ENCODE assay signal across 1 cellular context in the genomic region with DNA sequence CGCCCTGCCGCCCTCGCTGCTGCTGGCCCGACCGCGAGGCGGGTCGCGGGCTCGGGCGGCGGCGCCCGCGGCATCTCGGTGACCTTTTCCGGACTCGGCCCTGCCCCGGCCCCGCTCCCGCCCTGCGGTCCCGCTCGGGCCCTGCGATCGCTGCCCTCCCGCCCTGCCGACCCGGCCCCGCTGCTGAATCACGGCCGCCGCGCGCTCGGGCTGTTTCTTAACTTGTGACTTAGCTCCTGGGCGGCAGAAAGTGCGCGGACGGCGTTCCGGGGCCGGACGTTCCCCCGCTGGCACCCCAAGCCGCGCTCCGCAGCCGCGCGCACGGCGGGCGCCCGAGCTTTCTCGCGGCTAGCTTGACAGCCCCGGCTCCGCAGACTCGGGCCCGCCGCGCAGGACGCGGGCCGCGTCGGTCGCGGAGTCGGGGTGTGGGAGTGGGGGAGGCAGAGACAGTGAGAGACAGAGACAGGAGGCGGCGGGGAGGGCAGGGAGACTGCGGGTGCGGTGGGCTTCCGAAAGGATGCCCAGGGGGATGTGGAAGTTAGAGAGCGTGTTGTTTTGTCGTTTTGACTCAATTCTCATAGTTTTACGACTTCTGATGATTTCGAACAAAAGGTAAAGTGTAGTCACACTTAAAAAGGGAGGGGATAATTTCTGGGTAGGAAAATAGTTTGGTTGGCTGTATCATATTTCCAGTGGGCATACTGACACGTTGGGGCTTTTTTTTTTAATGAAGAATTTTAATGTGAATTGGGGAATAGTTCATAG.
TF ChIP-seq lines count a peak whose summit lies in the region.

No MANE protein-coding gene starts in this region.

TF ChIP-seq in HepG2, 621 proteins besides CTCF, POLR2A, EP300 and RAD21 (continues in another document):
- TF ChIP-seq, protein P1, sequence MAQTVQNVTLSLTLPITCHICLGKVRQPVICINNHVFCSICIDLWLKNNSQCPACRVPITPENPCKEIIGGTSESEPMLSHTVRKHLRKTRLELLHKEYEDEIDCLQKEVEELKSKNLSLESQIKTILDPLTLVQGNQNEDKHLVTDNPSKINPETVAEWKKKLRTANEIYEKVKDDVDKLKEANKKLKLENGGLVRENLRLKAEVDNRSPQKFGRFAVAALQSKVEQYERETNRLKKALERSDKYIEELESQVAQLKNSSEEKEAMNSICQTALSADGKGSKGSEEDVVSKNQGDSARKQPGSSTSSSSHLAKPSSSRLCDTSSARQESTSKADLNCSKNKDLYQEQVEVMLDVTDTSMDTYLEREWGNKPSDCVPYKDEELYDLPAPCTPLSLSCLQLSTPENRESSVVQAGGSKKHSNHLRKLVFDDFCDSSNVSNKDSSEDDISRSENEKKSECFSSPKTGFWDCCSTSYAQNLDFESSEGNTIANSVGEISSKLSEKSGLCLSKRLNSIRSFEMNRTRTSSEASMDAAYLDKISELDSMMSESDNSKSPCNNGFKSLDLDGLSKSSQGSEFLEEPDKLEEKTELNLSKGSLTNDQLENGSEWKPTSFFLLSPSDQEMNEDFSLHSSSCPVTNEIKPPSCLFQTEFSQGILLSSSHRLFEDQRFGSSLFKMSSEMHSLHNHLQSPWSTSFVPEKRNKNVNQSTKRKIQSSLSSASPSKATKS (CRISPR knock-in tag; IDR thresholded peaks at IDR 0.05): no peak
- TF ChIP-seq NBN (conservative IDR thresholded peaks at IDR 0.05) (no peak), ZKSCAN5 (CRISPR knock-in tag; IDR thresholded peaks at IDR 0.05) (no peak), ZIK1 (CRISPR knock-in tag; IDR thresholded peaks at IDR 0.05; ENCODE audit: borderline replicate concordance, low read depth) (no peak), GATAD2A (CRISPR knock-in tag; IDR thresholded peaks at IDR 0.05) (no peak), RNF2 (conservative IDR thresholded peaks at IDR 0.05; ENCODE audit: low read depth) (no peak), PHF20 (CRISPR knock-in tag; IDR thresholded peaks at IDR 0.05) (peak; percentile 17), HNRNPUL1 (IDR thresholded peaks at IDR 0.05; ENCODE audit: low read depth, low read length) (no peak), HMGA1 (CRISPR knock-in tag; conservative IDR thresholded peaks at IDR 0.05) (no peak), ZFX (CRISPR knock-in tag; IDR thresholded peaks at IDR 0.05; ENCODE audit: low read depth) (peak; percentile 72), ZNF557 (CRISPR knock-in tag; IDR thresholded peaks at IDR 0.05) (no peak), YY1 (IDR thresholded peaks at IDR 0.05; ENCODE audit: insufficient read depth, insufficient replicate concordance, low read depth, low read length) (no peak), TBL1XR1 (IDR thresholded peaks at IDR 0.05; ENCODE audit: borderline replicate concordance, low read length, partially characterized antibody) (no peak), THAP11 (CRISPR knock-in tag; IDR thresholded peaks at IDR 0.05) (no peak), ZNF24 (IDR thresholded peaks at IDR 0.05) (no peak), ZFY (CRISPR knock-in tag; IDR thresholded peaks at IDR 0.05) (peak; percentile 69; the same call in 1 of the 2 replicates), ZNF180 (CRISPR knock-in tag; IDR thresholded peaks at IDR 0.05; ENCODE audit: borderline replicate concordance, low read depth) (no peak), JDP2 (CRISPR knock-in tag; IDR thresholded peaks at IDR 0.05; ENCODE audit: borderline replicate concordance) (no peak), ZNF660 (CRISPR knock-in tag; IDR thresholded peaks at IDR 0.05; ENCODE audit: borderline replicate concordance, low read depth) (no peak), PLRG1 (conservative IDR thresholded peaks at IDR 0.05) (no peak), PHF8 (CRISPR knock-in tag; IDR thresholded peaks at IDR 0.05) (peak; percentile 56; the same call in 1 of the 2 replicates), ZNF12 (CRISPR knock-in tag; IDR thresholded peaks at IDR 0.05) (no peak), ZNF317 (CRISPR knock-in tag; IDR thresholded peaks at IDR 0.05) (no peak), CENPX (CRISPR knock-in tag; IDR thresholded peaks at IDR 0.05) (no peak), ZFYVE20 (CRISPR knock-in tag; IDR thresholded peaks at IDR 0.05; ENCODE audit: borderline replicate concordance, low read depth) (0 out of 2 replicates have a peak, but pooled peaks have one; percentile 26), MZF1 (CRISPR knock-in tag; IDR thresholded peaks at IDR 0.05; ENCODE audit: borderline replicate concordance) (no peak), MTF2 (CRISPR knock-in tag; IDR thresholded peaks at IDR 0.05; ENCODE audit: borderline replicate concordance) (no peak), KLF6 (CRISPR knock-in tag; IDR thresholded peaks at IDR 0.05) (peak; percentile 17; the same call in 1 of the 2 replicates), ZNF777 (CRISPR knock-in tag; IDR thresholded peaks at IDR 0.05) (no peak), HNRNPLL (IDR thresholded peaks at IDR 0.05; ENCODE audit: low read depth, low read length, poor library complexity, severe bottlenecking) (peak; percentile 83), KLF11 (CRISPR knock-in tag; IDR thresholded peaks at IDR 0.05) (no peak), ZNF441 (CRISPR knock-in tag; IDR thresholded peaks at IDR 0.05; ENCODE audit: borderline replicate concordance) (peak; percentile 12; the same call in 1 of the 2 replicates), SRSF9 (IDR thresholded peaks at IDR 0.05; ENCODE audit: borderline replicate concordance, insufficient read depth, low read depth, low read length, poor library complexity, severe bottlenecking) (no peak), REL (CRISPR knock-in tag; conservative IDR thresholded peaks at IDR 0.05) (no peak), NONO (IDR thresholded peaks at IDR 0.05) (no peak), NONO (CRISPR knock-in tag; conservative IDR thresholded peaks at IDR 0.05) (0 out of 2 replicates have a peak, but pooled peaks have one; percentile 15), RBFOX2 (IDR thresholded peaks at IDR 0.05; ENCODE audit: low read depth, low read length) (0 out of 2 replicates have a peak, but pooled peaks have one; percentile 15), ZNF329 (CRISPR knock-in tag; IDR thresholded peaks at IDR 0.05; ENCODE audit: low read depth) (no peak), HOXA3 (CRISPR knock-in tag; IDR thresholded peaks at IDR 0.05) (0 out of 2 replicates have a peak, but pooled peaks have one; percentile 37), KDM1A (CRISPR knock-in tag; IDR thresholded peaks at IDR 0.05) (no peak), SALL2 (CRISPR knock-in tag; IDR thresholded peaks at IDR 0.05) (no peak), SAP130 (CRISPR knock-in tag; IDR thresholded peaks at IDR 0.05; ENCODE audit: low read depth) (peak; percentile 41)
- TF ChIP-seq, protein P2, sequence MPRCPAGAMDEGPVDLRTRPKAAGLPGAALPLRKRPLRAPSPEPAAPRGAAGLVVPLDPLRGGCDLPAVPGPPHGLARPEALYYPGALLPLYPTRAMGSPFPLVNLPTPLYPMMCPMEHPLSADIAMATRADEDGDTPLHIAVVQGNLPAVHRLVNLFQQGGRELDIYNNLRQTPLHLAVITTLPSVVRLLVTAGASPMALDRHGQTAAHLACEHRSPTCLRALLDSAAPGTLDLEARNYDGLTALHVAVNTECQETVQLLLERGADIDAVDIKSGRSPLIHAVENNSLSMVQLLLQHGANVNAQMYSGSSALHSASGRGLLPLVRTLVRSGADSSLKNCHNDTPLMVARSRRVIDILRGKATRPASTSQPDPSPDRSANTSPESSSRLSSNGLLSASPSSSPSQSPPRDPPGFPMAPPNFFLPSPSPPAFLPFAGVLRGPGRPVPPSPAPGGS (CRISPR knock-in tag; IDR thresholded peaks at IDR 0.05): no peak
- TF ChIP-seq, protein P3, sequence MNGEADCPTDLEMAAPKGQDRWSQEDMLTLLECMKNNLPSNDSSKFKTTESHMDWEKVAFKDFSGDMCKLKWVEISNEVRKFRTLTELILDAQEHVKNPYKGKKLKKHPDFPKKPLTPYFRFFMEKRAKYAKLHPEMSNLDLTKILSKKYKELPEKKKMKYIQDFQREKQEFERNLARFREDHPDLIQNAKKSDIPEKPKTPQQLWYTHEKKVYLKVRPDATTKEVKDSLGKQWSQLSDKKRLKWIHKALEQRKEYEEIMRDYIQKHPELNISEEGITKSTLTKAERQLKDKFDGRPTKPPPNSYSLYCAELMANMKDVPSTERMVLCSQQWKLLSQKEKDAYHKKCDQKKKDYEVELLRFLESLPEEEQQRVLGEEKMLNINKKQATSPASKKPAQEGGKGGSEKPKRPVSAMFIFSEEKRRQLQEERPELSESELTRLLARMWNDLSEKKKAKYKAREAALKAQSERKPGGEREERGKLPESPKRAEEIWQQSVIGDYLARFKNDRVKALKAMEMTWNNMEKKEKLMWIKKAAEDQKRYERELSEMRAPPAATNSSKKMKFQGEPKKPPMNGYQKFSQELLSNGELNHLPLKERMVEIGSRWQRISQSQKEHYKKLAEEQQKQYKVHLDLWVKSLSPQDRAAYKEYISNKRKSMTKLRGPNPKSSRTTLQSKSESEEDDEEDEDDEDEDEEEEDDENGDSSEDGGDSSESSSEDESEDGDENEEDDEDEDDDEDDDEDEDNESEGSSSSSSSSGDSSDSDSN (CRISPR knock-in tag; IDR thresholded peaks at IDR 0.05): peak; percentile 83; the same call in 1 of the 2 replicates
- TF ChIP-seq, protein P4, sequence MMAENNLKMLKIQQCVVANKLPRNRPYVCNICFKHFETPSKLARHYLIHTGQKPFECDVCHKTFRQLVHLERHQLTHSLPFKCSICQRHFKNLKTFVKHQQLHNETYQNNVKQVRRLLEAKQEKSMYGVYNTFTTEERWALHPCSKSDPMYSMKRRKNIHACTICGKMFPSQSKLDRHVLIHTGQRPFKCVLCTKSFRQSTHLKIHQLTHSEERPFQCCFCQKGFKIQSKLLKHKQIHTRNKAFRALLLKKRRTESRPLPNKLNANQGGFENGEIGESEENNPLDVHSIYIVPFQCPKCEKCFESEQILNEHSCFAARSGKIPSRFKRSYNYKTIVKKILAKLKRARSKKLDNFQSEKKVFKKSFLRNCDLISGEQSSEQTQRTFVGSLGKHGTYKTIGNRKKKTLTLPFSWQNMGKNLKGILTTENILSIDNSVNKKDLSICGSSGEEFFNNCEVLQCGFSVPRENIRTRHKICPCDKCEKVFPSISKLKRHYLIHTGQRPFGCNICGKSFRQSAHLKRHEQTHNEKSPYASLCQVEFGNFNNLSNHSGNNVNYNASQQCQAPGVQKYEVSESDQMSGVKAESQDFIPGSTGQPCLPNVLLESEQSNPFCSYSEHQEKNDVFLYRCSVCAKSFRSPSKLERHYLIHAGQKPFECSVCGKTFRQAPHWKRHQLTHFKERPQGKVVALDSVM (CRISPR knock-in tag; IDR thresholded peaks at IDR 0.05): no peak
- TF ChIP-seq, protein P5, sequence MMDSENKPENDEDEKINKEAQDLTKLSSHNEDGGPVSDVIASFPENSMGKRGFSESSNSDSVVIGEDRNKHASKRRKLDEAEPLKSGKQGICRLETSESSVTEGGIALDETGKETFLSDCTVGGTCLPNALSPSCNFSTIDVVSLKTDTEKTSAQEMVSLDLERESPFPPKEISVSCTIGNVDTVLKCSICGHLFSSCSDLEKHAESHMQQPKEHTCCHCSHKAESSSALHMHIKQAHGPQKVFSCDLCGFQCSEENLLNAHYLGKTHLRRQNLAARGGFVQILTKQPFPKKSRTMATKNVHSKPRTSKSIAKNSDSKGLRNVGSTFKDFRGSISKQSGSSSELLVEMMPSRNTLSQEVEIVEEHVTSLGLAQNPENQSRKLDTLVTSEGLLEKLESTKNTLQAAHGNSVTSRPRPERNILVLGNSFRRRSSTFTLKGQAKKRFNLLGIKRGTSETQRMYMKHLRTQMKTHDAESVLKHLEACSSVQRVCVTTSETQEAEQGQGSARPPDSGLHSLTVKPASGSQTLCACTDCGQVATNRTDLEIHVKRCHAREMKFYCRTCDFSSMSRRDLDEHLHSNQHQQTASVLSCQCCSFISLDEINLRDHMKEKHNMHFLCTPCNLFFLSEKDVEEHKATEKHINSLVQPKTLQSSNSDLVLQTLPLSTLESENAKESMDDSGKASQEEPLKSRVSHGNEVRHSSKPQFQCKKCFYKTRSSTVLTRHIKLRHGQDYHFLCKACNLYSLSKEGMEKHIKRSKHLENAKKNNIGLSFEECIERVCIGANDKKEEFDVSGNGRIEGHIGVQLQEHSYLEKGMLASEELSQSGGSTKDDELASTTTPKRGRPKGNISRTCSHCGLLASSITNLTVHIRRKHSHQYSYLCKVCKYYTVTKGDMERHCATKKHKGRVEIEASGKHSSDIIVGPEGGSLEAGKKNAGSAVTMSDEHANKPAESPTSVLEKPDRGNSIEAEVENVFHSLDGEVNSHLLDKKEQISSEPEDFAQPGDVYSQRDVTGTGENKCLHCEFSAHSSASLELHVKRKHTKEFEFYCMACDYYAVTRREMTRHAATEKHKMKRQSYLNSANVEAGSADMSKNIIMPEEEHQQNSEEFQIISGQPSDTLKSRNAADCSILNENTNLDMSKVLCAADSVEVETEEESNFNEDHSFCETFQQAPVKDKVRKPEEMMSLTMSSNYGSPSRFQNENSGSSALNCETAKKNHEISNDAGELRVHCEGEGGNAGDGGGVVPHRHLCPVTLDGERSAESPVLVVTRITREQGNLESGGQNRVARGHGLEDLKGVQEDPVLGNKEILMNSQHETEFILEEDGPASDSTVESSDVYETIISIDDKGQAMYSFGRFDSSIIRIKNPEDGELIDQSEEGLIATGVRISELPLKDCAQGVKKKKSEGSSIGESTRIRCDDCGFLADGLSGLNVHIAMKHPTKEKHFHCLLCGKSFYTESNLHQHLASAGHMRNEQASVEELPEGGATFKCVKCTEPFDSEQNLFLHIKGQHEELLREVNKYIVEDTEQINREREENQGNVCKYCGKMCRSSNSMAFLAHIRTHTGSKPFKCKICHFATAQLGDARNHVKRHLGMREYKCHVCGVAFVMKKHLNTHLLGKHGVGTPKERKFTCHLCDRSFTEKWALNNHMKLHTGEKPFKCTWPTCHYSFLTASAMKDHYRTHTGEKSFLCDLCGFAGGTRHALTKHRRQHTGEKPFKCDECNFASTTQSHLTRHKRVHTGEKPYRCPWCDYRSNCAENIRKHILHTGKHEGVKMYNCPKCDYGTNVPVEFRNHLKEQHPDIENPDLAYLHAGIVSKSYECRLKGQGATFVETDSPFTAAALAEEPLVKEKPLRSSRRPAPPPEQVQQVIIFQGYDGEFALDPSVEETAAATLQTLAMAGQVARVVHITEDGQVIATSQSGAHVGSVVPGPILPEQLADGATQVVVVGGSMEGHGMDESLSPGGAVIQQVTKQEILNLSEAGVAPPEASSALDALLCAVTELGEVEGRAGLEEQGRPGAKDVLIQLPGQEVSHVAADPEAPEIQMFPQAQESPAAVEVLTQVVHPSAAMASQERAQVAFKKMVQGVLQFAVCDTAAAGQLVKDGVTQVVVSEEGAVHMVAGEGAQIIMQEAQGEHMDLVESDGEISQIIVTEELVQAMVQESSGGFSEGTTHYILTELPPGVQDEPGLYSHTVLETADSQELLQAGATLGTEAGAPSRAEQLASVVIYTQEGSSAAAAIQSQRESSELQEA (CRISPR knock-in tag; IDR thresholded peaks at IDR 0.05; ENCODE audit: not compliant biosample characterization): no peak
- TF ChIP-seq, protein P6, sequence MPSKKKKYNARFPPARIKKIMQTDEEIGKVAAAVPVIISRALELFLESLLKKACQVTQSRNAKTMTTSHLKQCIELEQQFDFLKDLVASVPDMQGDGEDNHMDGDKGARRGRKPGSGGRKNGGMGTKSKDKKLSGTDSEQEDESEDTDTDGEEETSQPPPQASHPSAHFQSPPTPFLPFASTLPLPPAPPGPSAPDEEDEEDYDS (CRISPR knock-in tag; IDR thresholded peaks at IDR 0.05): peak; percentile 3; the same call in 1 of the 2 replicates
- TF ChIP-seq, protein P7, sequence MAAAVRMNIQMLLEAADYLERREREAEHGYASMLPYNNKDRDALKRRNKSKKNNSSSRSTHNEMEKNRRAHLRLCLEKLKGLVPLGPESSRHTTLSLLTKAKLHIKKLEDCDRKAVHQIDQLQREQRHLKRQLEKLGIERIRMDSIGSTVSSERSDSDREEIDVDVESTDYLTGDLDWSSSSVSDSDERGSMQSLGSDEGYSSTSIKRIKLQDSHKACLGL (CRISPR knock-in tag; IDR thresholded peaks at IDR 0.05): 0 out of 2 replicates have a peak, but pooled peaks have one; percentile 34
